ENCODE assay signal across 11 cellular contexts in the genomic region with DNA sequence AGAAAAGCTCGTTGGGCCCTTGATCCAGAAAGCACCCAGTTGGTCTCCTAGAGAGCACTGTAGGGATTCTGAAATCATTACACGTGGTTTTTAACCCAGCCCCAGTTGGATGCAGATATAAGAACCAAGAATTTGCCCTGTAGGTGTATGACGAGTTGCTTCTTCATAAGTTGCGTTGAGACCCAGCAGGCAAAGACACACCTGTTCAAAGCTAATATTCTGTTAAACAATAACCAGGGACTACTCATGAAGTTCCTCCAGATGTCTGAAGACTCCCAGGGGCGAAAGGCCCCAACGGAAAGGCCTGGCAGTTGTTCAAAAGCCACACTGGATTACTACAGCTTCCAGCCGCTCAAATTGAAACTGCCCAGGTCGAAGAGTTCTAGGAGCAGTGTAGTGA.
DNase-seq lines count a peak whose midpoint lies in the region; ATAC-seq, FAIRE-seq and TF ChIP-seq lines count a peak whose summit lies in the region.
"Had no signal": no experiment of that assay in that cellular context is flagged by ENCODE, and none has a peak within 500 bp of the region (broad histone marks: within the 10 kb centered on the region; RNA-seq: fewer than 3 reads in every experiment).

No MANE protein-coding gene starts in this region.

- H3K4me1 ChIP-seq in ascending aorta, result peaks cover 0 to 2% of the 10 kb centered on the region in 2 donors

- H3K27ac ChIP-seq in ascending aorta, result no peak overlapping the region
- H3K27ac ChIP-seq: PC-9, skin epidermis had no signal

- no peaks in the 10 kb centered on the region for H3K27me3 ChIP-seq in bronchial epithelial cell (ENCODE audit: control insufficient read depth, insufficient read depth, low read length)
- no peaks in the 10 kb centered on the region for H3K27me3 ChIP-seq in ascending aorta

- no peaks in the 10 kb centered on the region for H3K36me3 ChIP-seq in bronchial epithelial cell (ENCODE audit: control insufficient read depth, insufficient read depth, low read length)
- no peaks in the 10 kb centered on the region for H3K36me3 ChIP-seq in ascending aorta

- TF ChIP-seq CTCF in GM13976 (IDR thresholded peaks at IDR 0.05; ENCODE audit: borderline replicate concordance, control extremely low read depth, extremely low read depth, insufficient read depth, missing control alignments) (no peak), bronchial epithelial cell (IDR thresholded peaks at IDR 0.05; ENCODE audit: insufficient read depth, low read length, severe bottlenecking) (no peak), ascending aorta (IDR thresholded peaks at IDR 0.05) (no peak)

- intact Hi-C loops in ascending aorta (cut with DNase I), result no loop called here

- FAIRE-seq in bronchial epithelial cell (lab: Jason Lieb, UNC), result no peak
- FAIRE-seq: islet of Langerhans had no signal

- peak; percentile 37 for DNase-seq in GM13976 (ENCODE audit: low spot score)
- peak; percentile 55 for DNase-seq in bronchial epithelial cell (ENCODE audit: low read depth)
- no peak for DNase-seq in activated T-cell treated with anti-CD3 and anti-CD28 coated beads, Interleukin-2, amount 50 U/mL, for 1 hour
- DNase-seq in ascending aorta (ENCODE audit: low spot score in 2 of 2), result no peak
- DNase-seq in NCI-H446 (lab: John Stamatoyannopoulos, UW), result no peak
- DNase-seq: PC-9 had no signal

- no peak overlapping the region for H3K4me3 ChIP-seq in bronchial epithelial cell (ENCODE audit: low read depth, low read length)
- H3K4me3 ChIP-seq in ascending aorta, result no peak overlapping the region
- H3K4me3 ChIP-seq: PC-9, skin epidermis had no signal

- no peaks in the 10 kb centered on the region for H3K9me3 ChIP-seq in ascending aorta

- peak; percentile 95 for ATAC-seq in GM19468 (IDR thresholded peaks at IDR 0.05; ENCODE audit: extremely low read depth, unreplicated experiment)
- peak; percentile 93 for ATAC-seq in HG03108 (IDR thresholded peaks at IDR 0.05; ENCODE audit: unreplicated experiment)
- no peak for ATAC-seq in HG03439 (IDR thresholded peaks at IDR 0.05; ENCODE audit: unreplicated experiment)

- in situ Hi-C loops in GM13976 (cut with MboI; ENCODE audit: low sequenced_read_pairs, unreplicated experiment), result no loop called here

Comparison
In these comparisons a context has a peak if more than half of its experiments do, and no peak if none do; other contexts are left out.
1. DNase-seq: peak in GM13976 (single experiment) and bronchial epithelial cell (single experiment); none in activated T-cell treated with anti-CD3 and anti-CD28 coated beads, Interleukin-2, amount 50 U/mL, for 1 hour (single experiment), ascending aorta (0 of 2) and NCI-H446 (0 of 2).